ENCODE assay signal across 33 cellular contexts in the genomic region with DNA sequence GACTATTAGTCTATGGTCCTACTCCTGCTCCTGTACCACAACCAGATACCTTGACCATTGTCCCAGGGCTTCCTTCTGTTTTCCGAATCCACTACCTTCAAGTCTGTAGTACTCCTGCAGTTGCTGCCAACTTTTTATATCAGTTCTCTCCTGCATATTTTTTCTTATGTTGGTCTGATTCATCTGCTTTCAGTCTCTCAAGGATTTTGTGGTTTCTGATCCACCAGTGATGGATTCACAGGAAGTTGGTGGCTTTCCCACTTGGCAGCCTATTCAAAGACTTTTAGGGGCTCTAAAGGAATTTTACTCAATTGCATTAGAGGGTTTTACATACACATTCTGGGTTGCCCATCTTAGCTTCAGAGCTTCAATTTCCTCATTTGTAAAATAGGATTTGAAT. TPM values are rescaled to one million over a fixed set of nuclear protein-coding genes. Genes with fewer than 3 reads are reported as not detected.
DNase-seq lines count a peak whose midpoint lies in the region; ATAC-seq, FAIRE-seq and TF ChIP-seq lines count a peak whose summit lies in the region.
"Had no signal": no experiment of that assay in that cellular context is flagged by ENCODE, and none has a peak within 500 bp of the region (broad histone marks: within the 10 kb centered on the region; RNA-seq: fewer than 3 reads in every experiment).

No MANE protein-coding gene starts in this region.

- DNase-seq in EL, result peak; percentile 58
- peak; percentile 23 for DNase-seq in RCC 7860 (ENCODE audit: low spot score)
- peak; percentile 48 for DNase-seq in choroid plexus epithelial cell (ENCODE audit: low read depth)
- peak; percentile 9 for DNase-seq in myocyte (ENCODE audit: low read depth)
- DNase-seq in KG1 (lab: John Stamatoyannopoulos, UW), result no peak
- DNase-seq: activated CD4-positive, alpha-beta T cell treated with anti-CD3 and anti-CD28 coated beads, Interleukin-2, amount 50 U/mL, for 1 hour; activated CD8-positive, alpha-beta memory T cell treated with anti-CD3 and anti-CD28 coated beads, Interleukin-2, amount 10 ng/mL, durations not matched to agents 7 days and 5 days; activated naive CD4-positive, alpha-beta T cell treated with Interleukin-2 at 50 U/mL for 16 hours; activated T-cell treated with anti-CD3 and anti-CD28 coated beads, Interleukin-2, amount 50 U/mL, for 72 hours; amygdala; central memory CD4-positive, alpha-beta T cell; dorsolateral prefrontal cortex; hippocampal formation; immature natural killer cell; left ventricle myocardium superior; natural killer cell; NCI-H1436; NCI-H526; ovary; spleen; stimulated activated CD4-positive, alpha-beta T cell treated with anti-CD3 and anti-CD28 coated beads, Interleukin-2, amount 100 ng/mL, for 48 hours; stimulated activated naive B cell treated with anti-CD40 and anti-IgM and Interleukin-4, amounts not matched to agents 10 μg/mL and 1 μg/mL and 100 μg/mL, for 72 hours; uterus; WERI-Rb-1 had no signal

- H3K4me3 ChIP-seq in choroid plexus epithelial cell (ENCODE audit: low read depth, low read length), result no peak overlapping the region
- H3K4me3 ChIP-seq: dorsolateral prefrontal cortex, ovary, spleen, suprapubic skin, uterus had no signal

- peak; percentile 75 for FAIRE-seq in RCC 7860 (lab: Jason Lieb, UNC)
- FAIRE-seq: D721Med, endothelial cell of umbilical vein had no signal

- TF ChIP-seq CTCF in choroid plexus epithelial cell (conservative IDR thresholded peaks at IDR 0.05; ENCODE audit: low read depth, low read length), result no peak

- ATAC-seq in GM21786 (IDR thresholded peaks at IDR 0.05; ENCODE audit: unreplicated experiment) (no peak), HG03442 (IDR thresholded peaks at IDR 0.05; ENCODE audit: unreplicated experiment) (no peak)
- ATAC-seq in activated CD4-positive, CD25-positive, alpha-beta regulatory T cell treated with anti-CD3 and anti-CD28 coated beads, Interleukin-2, amount 50 U/mL, for 24 hours, result no peak
- ATAC-seq: activated CD8-positive, alpha-beta memory T cell treated with anti-CD3 and anti-CD28 coated beads, Interleukin-2, amount 10 ng/mL, durations not matched to agents 7 days and 5 days; activated T-cell treated with anti-CD3 and anti-CD28 coated beads, Interleukin-2, amount 50 U/mL, for 72 hours; left ventricle myocardium superior; natural killer cell; stimulated activated naive B cell treated with anti-CD40 and anti-IgM and Interleukin-4, amounts not matched to agents 10 μg/mL and 1 μg/mL and 100 μg/mL, for 72 hours had no signal

RNA-seq across cellular contexts. Expression of a gene that starts 23.6 kb away (rescaled TPM):
- 0.27 and 0.36 TPM in 2 replicates for total RNA-seq in myocyte
- 0.13 TPM for polyA plus RNA-seq in myocyte (2012)

RNA-seq across cellular contexts. Expression of a gene that starts 23.8 kb away (rescaled TPM):
- total RNA-seq in myocyte, result 57.4 and 65.2 TPM in 2 replicates
- polyA plus RNA-seq in myocyte (2012), result 97.6 TPM

RNA-seq across cellular contexts. Expression of a gene that starts 31.5 kb away (rescaled TPM):
- total RNA-seq in myocyte, result not detected in 2 replicates
- polyA plus RNA-seq in myocyte (2012), result 0.16 TPM
- total RNA-seq: activated CD8-positive, alpha-beta memory T cell treated with anti-CD3 and anti-CD28 coated beads, Interleukin-2, amount 10 ng/mL, durations not matched to agents 7 days and 5 days; activated T-cell treated with anti-CD3 and anti-CD28 coated beads, Interleukin-2, amount 50 U/mL, for 72 hours; dorsolateral prefrontal cortex; endothelial cell of umbilical vein; frontal cortex; left ventricle myocardium superior; mesothelial cell of epicardium; natural killer cell; ovary; spleen; uterus had no signal
- polyA plus RNA-seq: AG04450, endothelial cell of umbilical vein, immature natural killer cell, ovary, spleen had no signal

RNA-seq across cellular contexts. Expression of a gene that starts 45.4 kb away (rescaled TPM):
- not detected in 2 replicates for total RNA-seq in myocyte
- not detected for polyA plus RNA-seq in myocyte (2012)
- total RNA-seq: activated CD8-positive, alpha-beta memory T cell treated with anti-CD3 and anti-CD28 coated beads, Interleukin-2, amount 10 ng/mL, durations not matched to agents 7 days and 5 days; activated T-cell treated with anti-CD3 and anti-CD28 coated beads, Interleukin-2, amount 50 U/mL, for 72 hours; dorsolateral prefrontal cortex; endothelial cell of umbilical vein; frontal cortex; left ventricle myocardium superior; mesothelial cell of epicardium; natural killer cell; ovary; spleen; suprapubic skin; uterus had no signal
- polyA plus RNA-seq: AG04450, endothelial cell of umbilical vein, immature natural killer cell, ovary, spleen had no signal

RNA-seq across cellular contexts. Expression of a gene that starts 53.5 kb away (rescaled TPM):
- not detected in 2 replicates for total RNA-seq in myocyte
- 0.08 TPM for polyA plus RNA-seq in myocyte (2012)
- total RNA-seq: endothelial cell of umbilical vein, frontal cortex, left ventricle myocardium superior had no signal
- polyA plus RNA-seq: immature natural killer cell had no signal
